ENCODE assay signal across 13 cellular contexts in the genomic region with DNA sequence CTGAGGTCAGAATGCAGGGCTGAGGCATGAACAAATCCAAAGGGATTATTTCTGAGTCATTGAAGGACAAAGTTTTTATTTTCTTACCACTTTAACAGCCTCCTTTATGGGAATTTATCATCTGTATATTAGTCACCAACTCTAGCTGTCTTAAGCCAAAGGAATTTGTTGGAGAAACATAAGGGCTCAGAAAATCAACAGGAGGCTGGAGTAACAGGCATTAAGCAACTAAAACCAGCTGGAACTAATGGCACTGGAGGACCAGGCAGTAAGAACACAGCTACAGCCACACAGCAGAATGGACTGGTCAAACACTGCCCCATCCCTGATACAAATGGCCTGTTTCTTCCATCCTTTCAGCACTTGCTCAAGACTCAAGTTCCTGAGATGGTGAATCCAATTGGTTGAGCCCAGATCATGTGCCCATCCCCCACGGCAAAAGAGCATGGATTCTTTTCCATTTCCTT.
DNase-seq lines count a peak whose midpoint lies in the region; ATAC-seq and TF ChIP-seq lines count a peak whose summit lies in the region.
"Had no signal": no experiment of that assay in that cellular context is flagged by ENCODE, and none has a peak within 500 bp of the region (broad histone marks: within the 10 kb centered on the region; RNA-seq: fewer than 3 reads in every experiment).

No MANE protein-coding gene starts in this region.

- H4K20me1 ChIP-seq in osteoblast (ENCODE audit: insufficient read depth, low read length) = no peaks in the 10 kb centered on the region

- ATAC-seq in RWPE2 (ENCODE audit: low read depth) (peak; percentile 90), esophagus mucosa (peak; percentile 63), GM21825 (IDR thresholded peaks at IDR 0.05; ENCODE audit: unreplicated experiment) (no peak), GM21447 (IDR thresholded peaks at IDR 0.05; ENCODE audit: unreplicated experiment) (no peak)
- ATAC-seq: sciatic nerve had no signal

- H3K27me3 ChIP-seq in RWPE2 (ENCODE audit: insufficient read depth, poor library complexity, severe bottlenecking) = no peaks in the 10 kb centered on the region
- no peaks in the 10 kb centered on the region for H3K27me3 ChIP-seq in osteoblast (ENCODE audit: insufficient read depth, low read length)

- peak overlapping the region; percentile 68 for H3K4me2 ChIP-seq in osteoblast (ENCODE audit: insufficient read depth, low read length)

- H3K4me1 ChIP-seq in RWPE2 (ENCODE audit: insufficient read depth, poor library complexity, severe bottlenecking) = peaks cover 29% of the 10 kb centered on the region
- H3K4me1 ChIP-seq in osteoblast (ENCODE audit: insufficient read depth, low read length) = peaks cover 18% of the 10 kb centered on the region

- no peaks in the 10 kb centered on the region for H3K79me2 ChIP-seq in osteoblast (ENCODE audit: insufficient read depth, low read length)

- DNase-seq in Daoy (ENCODE audit: low read depth) = peak; percentile 67
- DNase-seq in RWPE2 (ENCODE audit: low spot score) = no peak
- peak; percentile 83 for DNase-seq in osteoblast (ENCODE audit: insufficient read length, low spot score, missing footprints)
- DNase-seq in HK-2 (ENCODE audit: unreplicated experiment) = no peak
- DNase-seq in hippocampal formation (lab: John Stamatoyannopoulos, UW) = no peak
- DNase-seq: activated gamma-delta T cell treated with Interleukin-2 at 50 U/mL for 16 hours, Caco-2, NCI-H1436 had no signal

- H3K9me3 ChIP-seq in RWPE2 (ENCODE audit: severe bottlenecking) (no peaks in the 10 kb centered on the region), osteoblast (ENCODE audit: low read depth, low read length) (no peaks in the 10 kb centered on the region)
- H3K9me3 ChIP-seq: Caco-2 had no signal

- H3K4me3 ChIP-seq in RWPE2 (ENCODE audit: severe bottlenecking) (no peak overlapping the region), osteoblast (ENCODE audit: insufficient read depth, low read length) (peak overlapping the region; percentile 38)

- TF ChIP-seq CTCF in RWPE2 (IDR thresholded peaks at IDR 0.05; ENCODE audit: poor library complexity, severe bottlenecking) = no peak
- no peak for TF ChIP-seq CTCF in osteoblast (IDR thresholded peaks at IDR 0.05; ENCODE audit: extremely low read depth, low read depth, low read length)

- H3K27ac ChIP-seq in RWPE2 (ENCODE audit: poor library complexity, severe bottlenecking) (peak overlapping the region; percentile 32), osteoblast (ENCODE audit: low read depth, low read length) (peak overlapping the region; percentile 80)
- H3K27ac ChIP-seq: VCaP had no signal

- H3K36me3 ChIP-seq in RWPE2 (ENCODE audit: low read depth) (no peaks in the 10 kb centered on the region), osteoblast (ENCODE audit: insufficient read depth, low read length) (no peaks in the 10 kb centered on the region)

- H2AFZ ChIP-seq in osteoblast (ENCODE audit: low read length) = no peak overlapping the region

Comparison
In these comparisons a context has a peak if more than half of its experiments do, and no peak if none do; other contexts are left out.
1. DNase-seq: peak in Daoy (single experiment) and osteoblast (single experiment); none in RWPE2 (single experiment), HK-2 (single experiment) and hippocampal formation (0 of 2).
2. ATAC-seq: peak in RWPE2 (single experiment) and esophagus mucosa (single experiment); none in GM21825 (single experiment) and GM21447 (single experiment).